Comparison of ENCODE assay signal across 19 cellular contexts in genomic region chr12:16467304-16467703, GRCh38.
A peak's percentile ranks its signal among the peaks of the same experiment; 100 is the strongest.
DNase-seq lines count a peak whose midpoint lies in the region; ATAC-seq and TF ChIP-seq lines count a peak whose summit lies in the region.
"Had no signal": no experiment of that assay in that cellular context is flagged by ENCODE, and none has a peak within 500 bp of the region (broad histone marks: within the 10 kb centered on the region; RNA-seq: fewer than 3 reads in every experiment).

No MANE protein-coding gene starts in this region.

- ATAC-seq in GM18867 (IDR thresholded peaks at IDR 0.05; ENCODE audit: unreplicated experiment) = peak; percentile 69
- peak; percentile 63 for ATAC-seq in HG02588 (IDR thresholded peaks at IDR 0.05; ENCODE audit: unreplicated experiment)
- ATAC-seq in HG02885 (IDR thresholded peaks at IDR 0.05; ENCODE audit: poor library complexity, unreplicated experiment) = peak; percentile 63
- no peak for ATAC-seq in HG03342 (IDR thresholded peaks at IDR 0.05; ENCODE audit: unreplicated experiment)
- ATAC-seq: A549; CD8-positive, alpha-beta T cell; HepG2 had no signal

- no peak for TF ChIP-seq POLR2A in suprapubic skin (IDR thresholded peaks at IDR 0.05)

- TF ChIP-seq EP300 in suprapubic skin (IDR thresholded peaks at IDR 0.05) = no peak

- no peak for DNase-seq in CD1c-positive myeloid dendritic cell (ENCODE audit: extremely low spot score)
- no peak for DNase-seq in suprapubic skin (ENCODE audit: low spot score in 2 of 2)
- DNase-seq in SHP77 treated with DMSO at 0.1 percent for 48 hours (lab: John Stamatoyannopoulos, UW) = no peak
- DNase-seq: BE2C; CD8-positive, alpha-beta T cell; COR-L47; DMS153; DND-41; GF-D8; HCEC 1CT; HFFc6 had no signal

- H3K4me1 ChIP-seq in suprapubic skin = no peaks in the 10 kb centered on the region
- H3K4me1 ChIP-seq: A549, BE2C had no signal

- no peaks in the 10 kb centered on the region for H3K9me3 ChIP-seq in suprapubic skin
- H3K9me3 ChIP-seq: A549, BE2C had no signal

- H3K27ac ChIP-seq in suprapubic skin = no peak overlapping the region
- H3K27ac ChIP-seq: A549, C4-2B, KMS-11 had no signal

- no peaks in the 10 kb centered on the region for H3K27me3 ChIP-seq in suprapubic skin
- H3K27me3 ChIP-seq: BE2C had no signal

- no peaks in the 10 kb centered on the region for H3K36me3 ChIP-seq in suprapubic skin
- H3K36me3 ChIP-seq: BE2C had no signal

- no peak overlapping the region for H3K4me3 ChIP-seq in suprapubic skin
- H3K4me3 ChIP-seq: A549 had no signal

- TF ChIP-seq CTCF in suprapubic skin (IDR thresholded peaks at IDR 0.05) = no peak
